ENCODE assay signal across 12 cellular contexts in genomic region chr2:207202645-207203044, GRCh38. TPM values are rescaled to one million over a fixed set of nuclear protein-coding genes. Genes with fewer than 3 reads are reported as not detected.
DNase-seq lines count a peak whose midpoint lies in the region; ATAC-seq, FAIRE-seq and TF ChIP-seq lines count a peak whose summit lies in the region.
"Had no signal": no experiment of that assay in that cellular context is flagged by ENCODE, and none has a peak within 500 bp of the region (broad histone marks: within the 10 kb centered on the region; RNA-seq: fewer than 3 reads in every experiment).

No MANE protein-coding gene starts in this region.

- H3K36me3 ChIP-seq in SK-N-SH (replicated peaks in 1 of 2; ENCODE audit: control insufficient read depth in 1 of 2, insufficient read depth in 2 of 2, low read length in 1 of 2) = no peaks in the 10 kb centered on the region
- H3K36me3 ChIP-seq: adrenal gland had no signal

- TF ChIP-seq CTCF in A549 (IDR thresholded peaks at IDR 0.05) (no peak), SK-N-SH (IDR thresholded peaks at IDR 0.05) (no peak), foreskin fibroblast (IDR thresholded peaks at IDR 0.05; ENCODE audit: low read depth, low read length) (no peak)

- WGBS in A549 (ENCODE audit: missing lambda C conversion rate) = 22% methylated on average over 4 of the region's 4 CpGs
- WGBS in SK-N-SH (ENCODE audit: low lambda C conversion rate) = 71% methylated on average over 4 of the region's 4 CpGs

- no peaks in the 10 kb centered on the region for H3K9me2 ChIP-seq in SK-N-SH

- TF ChIP-seq POLR2A in A549 (IDR thresholded peaks at IDR 0.05; ENCODE audit: low read length) = no peak

- H3K4me3 ChIP-seq in A549 = no peak overlapping the region
- H3K4me3 ChIP-seq in SK-N-SH (ENCODE audit: low read depth in 2 of 2, low read length in 1 of 2) = no peak overlapping the region
- no peak overlapping the region for H3K4me3 ChIP-seq in foreskin fibroblast (ENCODE audit: low read depth in 1 of 2, low read length in 2 of 2)
- H3K4me3 ChIP-seq: adrenal gland had no signal

- CTCF ChIA-PET in A549 (lab: Yijun Ruan, JAX) = interaction anchor here (0.6 to 0.8 kb wide), 2 partner anchors 11 to 20 kb away, joined by 3 read pairs; no protein-coding TSS in a partner anchor
- CTCF ChIA-PET in HEK293T (lab: Yijun Ruan, JAX) = no interaction called here
- CTCF ChIA-PET in SK-N-SH (lab: Yijun Ruan, JAX) = interaction anchor here (1.6 to 1.9 kb wide), 2 partner anchors 11 to 271 kb away, joined by 4 read pairs; no protein-coding TSS in a partner anchor

- DNase-seq in A549 (ENCODE audit: low read depth in 1 of 2, low spot score in 1 of 2) = no peak
- DNase-seq in HEK293T (ENCODE audit: extremely low spot score) = peak; percentile 22
- no peak for DNase-seq in SK-N-SH
- DNase-seq in foreskin fibroblast = peak; percentile 26 to 69
- DNase-seq in activated effector memory CD4-positive, alpha-beta T cell treated with anti-CD3 and anti-CD28 coated beads, Interleukin-2, amount 50 U/mL, for 16 hours = no peak
- no peak for DNase-seq in effector CD4-positive, alpha-beta T cell
- DNase-seq: CD4-positive, alpha-beta memory T cell; hypothalamus; NCI-H146 had no signal

- H3F3A ChIP-seq in SK-N-SH (replicated peaks; ENCODE audit: insufficient read depth) = no peaks in the 10 kb centered on the region

- H3K9me3 ChIP-seq in A549 (no peaks in the 10 kb centered on the region), SK-N-SH (no peaks in the 10 kb centered on the region)
- H3K9me3 ChIP-seq: adrenal gland had no signal

- no peak overlapping the region for H3K9ac ChIP-seq in SK-N-SH

- no peaks in the 10 kb centered on the region for H4K20me1 ChIP-seq in SK-N-SH (ENCODE audit: insufficient read depth)

- TF ChIP-seq RAD21 in A549 (conservative IDR thresholded peaks at IDR 0.05 in 1 of 2, IDR thresholded peaks at IDR 0.05 in 1 of 2) = no peak
- no peak for TF ChIP-seq RAD21 in SK-N-SH (IDR thresholded peaks at IDR 0.05; ENCODE audit: low read length)

- H3K4me2 ChIP-seq in A549 (no peak overlapping the region), SK-N-SH (no peak overlapping the region)

- POLR2A ChIA-PET in A549 (lab: Yijun Ruan, JAX) = no interaction called here
- POLR2A ChIA-PET in HEK293T (lab: Yijun Ruan, JAX) = interaction anchor here (0.8 kb wide), 2 partner anchors 35 to 37 kb away, joined by 3 read pairs; partner anchors contain the start of gene KLF7
- POLR2A ChIA-PET in SK-N-SH (lab: Yijun Ruan, JAX) = no interaction called here

- H3K79me2 ChIP-seq in SK-N-SH (ENCODE audit: insufficient read depth) = no peaks in the 10 kb centered on the region

- H3K27me3 ChIP-seq in SK-N-SH (ENCODE audit: insufficient read depth) = no peaks in the 10 kb centered on the region
- H3K27me3 ChIP-seq: adrenal gland had no signal

- no peaks in the 10 kb centered on the region for H3K4me1 ChIP-seq in A549
- H3K4me1 ChIP-seq in SK-N-SH (ENCODE audit: control insufficient read depth in 1 of 2, insufficient read depth in 2 of 2, low read depth in 1 of 2, low read length in 1 of 2) = peaks cover 0 to 8% of the 10 kb centered on the region in 2 experiments; a peak in 2 of 4 replicates
- H3K4me1 ChIP-seq: adrenal gland had no signal

- H3K27ac ChIP-seq in A549 (no peak overlapping the region), SK-N-SH (ENCODE audit: low read depth in 2 of 2, low read length in 1 of 2) (no peak overlapping the region)
- H3K27ac ChIP-seq: adrenal gland had no signal

- no peak overlapping the region for H2AFZ ChIP-seq in SK-N-SH (ENCODE audit: low read depth)

- peak; percentile 53 to 54; a peak in 2 of 6 replicates for ATAC-seq in A549
- no peak for ATAC-seq in HG03432 (IDR thresholded peaks at IDR 0.05; ENCODE audit: unreplicated experiment)
- no peak for ATAC-seq in GM19397 (IDR thresholded peaks at IDR 0.05; ENCODE audit: unreplicated experiment)

- no peak for FAIRE-seq in A549 (lab: Jason Lieb, UNC)

- TF ChIP-seq EP300 in A549 (IDR thresholded peaks at IDR 0.05) (no peak), SK-N-SH (IDR thresholded peaks at IDR 0.05; ENCODE audit: borderline replicate concordance in 1 of 2, low read depth in 1 of 2, low read length in 1 of 2) (no peak)

TF ChIP-seq in A549, 52 proteins besides CTCF, POLR2A, EP300 and RAD21 (continues in another document):
- TF ChIP-seq BHLHE40 (IDR thresholded peaks at IDR 0.05; ENCODE audit: low read depth, low read length) (no peak), EHMT2 (IDR thresholded peaks at IDR 0.05; ENCODE audit: low read depth) (peak; percentile 80; the same call in 1 of the 2 replicates)

TF ChIP-seq in HEK293T, 16 proteins besides CTCF, POLR2A, EP300 and RAD21:
- TF ChIP-seq TARDBP (IDR thresholded peaks at IDR 0.05) = no peak
- no peak for TF ChIP-seq HDGF (IDR thresholded peaks at IDR 0.05; ENCODE audit: borderline replicate concordance)
- no peak for TF ChIP-seq FOXA1 (IDR thresholded peaks at IDR 0.05)
- TF ChIP-seq ELF4 (IDR thresholded peaks at IDR 0.05) = no peak
- no peak for TF ChIP-seq SUZ12 (IDR thresholded peaks at IDR 0.05)
- no peak for TF ChIP-seq CTBP1 (IDR thresholded peaks at IDR 0.05; ENCODE audit: borderline replicate concordance)
- TF ChIP-seq FOXK2 (IDR thresholded peaks at IDR 0.05) = no peak
- no peak for TF ChIP-seq BHLHE40 (IDR thresholded peaks at IDR 0.05; ENCODE audit: borderline replicate concordance)
- TF ChIP-seq, protein P1, sequence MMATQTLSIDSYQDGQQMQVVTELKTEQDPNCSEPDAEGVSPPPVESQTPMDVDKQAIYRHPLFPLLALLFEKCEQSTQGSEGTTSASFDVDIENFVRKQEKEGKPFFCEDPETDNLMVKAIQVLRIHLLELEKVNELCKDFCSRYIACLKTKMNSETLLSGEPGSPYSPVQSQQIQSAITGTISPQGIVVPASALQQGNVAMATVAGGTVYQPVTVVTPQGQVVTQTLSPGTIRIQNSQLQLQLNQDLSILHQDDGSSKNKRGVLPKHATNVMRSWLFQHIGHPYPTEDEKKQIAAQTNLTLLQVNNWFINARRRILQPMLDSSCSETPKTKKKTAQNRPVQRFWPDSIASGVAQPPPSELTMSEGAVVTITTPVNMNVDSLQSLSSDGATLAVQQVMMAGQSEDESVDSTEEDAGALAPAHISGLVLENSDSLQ (IDR thresholded peaks at IDR 0.05) = no peak
- no peak for TF ChIP-seq SP1 (IDR thresholded peaks at IDR 0.05)
- no peak for TF ChIP-seq NFRKB (IDR thresholded peaks at IDR 0.05)
- no peak for TF ChIP-seq ZNF384 (IDR thresholded peaks at IDR 0.05)
TF ChIP-seq in HEK293T: peak in this region for 0.

TF ChIP-seq in SK-N-SH, 30 proteins besides CTCF, POLR2A, EP300 and RAD21:
- TF ChIP-seq, protein P2, sequence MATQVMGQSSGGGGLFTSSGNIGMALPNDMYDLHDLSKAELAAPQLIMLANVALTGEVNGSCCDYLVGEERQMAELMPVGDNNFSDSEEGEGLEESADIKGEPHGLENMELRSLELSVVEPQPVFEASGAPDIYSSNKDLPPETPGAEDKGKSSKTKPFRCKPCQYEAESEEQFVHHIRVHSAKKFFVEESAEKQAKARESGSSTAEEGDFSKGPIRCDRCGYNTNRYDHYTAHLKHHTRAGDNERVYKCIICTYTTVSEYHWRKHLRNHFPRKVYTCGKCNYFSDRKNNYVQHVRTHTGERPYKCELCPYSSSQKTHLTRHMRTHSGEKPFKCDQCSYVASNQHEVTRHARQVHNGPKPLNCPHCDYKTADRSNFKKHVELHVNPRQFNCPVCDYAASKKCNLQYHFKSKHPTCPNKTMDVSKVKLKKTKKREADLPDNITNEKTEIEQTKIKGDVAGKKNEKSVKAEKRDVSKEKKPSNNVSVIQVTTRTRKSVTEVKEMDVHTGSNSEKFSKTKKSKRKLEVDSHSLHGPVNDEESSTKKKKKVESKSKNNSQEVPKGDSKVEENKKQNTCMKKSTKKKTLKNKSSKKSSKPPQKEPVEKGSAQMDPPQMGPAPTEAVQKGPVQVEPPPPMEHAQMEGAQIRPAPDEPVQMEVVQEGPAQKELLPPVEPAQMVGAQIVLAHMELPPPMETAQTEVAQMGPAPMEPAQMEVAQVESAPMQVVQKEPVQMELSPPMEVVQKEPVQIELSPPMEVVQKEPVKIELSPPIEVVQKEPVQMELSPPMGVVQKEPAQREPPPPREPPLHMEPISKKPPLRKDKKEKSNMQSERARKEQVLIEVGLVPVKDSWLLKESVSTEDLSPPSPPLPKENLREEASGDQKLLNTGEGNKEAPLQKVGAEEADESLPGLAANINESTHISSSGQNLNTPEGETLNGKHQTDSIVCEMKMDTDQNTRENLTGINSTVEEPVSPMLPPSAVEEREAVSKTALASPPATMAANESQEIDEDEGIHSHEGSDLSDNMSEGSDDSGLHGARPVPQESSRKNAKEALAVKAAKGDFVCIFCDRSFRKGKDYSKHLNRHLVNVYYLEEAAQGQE (IDR thresholded peaks at IDR 0.05; ENCODE audit: low read depth, low read length) = peak; percentile 99
- TF ChIP-seq MAX (IDR thresholded peaks at IDR 0.05; ENCODE audit: low read depth) = no peak

RNA-seq across cellular contexts. Expression of gene KLF7, which starts 36.9 kb away (rescaled TPM):
- polyA plus RNA-seq in A549 (2011; rRNA removed) = 29.8 and 31.5 TPM in 2 replicates
- 15.5 and 19.1 TPM in 2 replicates for polyA plus RNA-seq in A549 (2012; cell fraction: cytosol; rRNA removed)
- polyA plus RNA-seq in A549 (2012; cell fraction: nucleus; rRNA removed) = 29.5 and 35.8 TPM in 2 replicates
- 17.2 to 18.0 TPM (median 17.8 TPM) in 3 replicates for polyA plus RNA-seq in A549 (2017; fragmentation: RNase III; extraction: RNeasy Plus Mini Kit Qiagen cat#74134 plus additional on column Dnase treatment)
- 101 and 114 TPM in 2 replicates for polyA minus RNA-seq in A549 (2011; rRNA and poly(A)+ RNA removed)
- 7.5 and 12.8 TPM in 2 replicates for polyA plus RNA-seq in SK-N-SH (2012; rRNA removed)
- 4.9 and 5.2 TPM in 2 replicates for polyA plus RNA-seq in SK-N-SH (2012; cell fraction: cytosol; rRNA removed)
- polyA plus RNA-seq in SK-N-SH (2012; cell fraction: nucleus; rRNA removed) = 12.9 and 16.8 TPM in 2 replicates

Comparison
In these comparisons a context has a peak if more than half of its experiments do, and no peak if none do; other contexts are left out.
1. ATAC-seq: peak in A549 (2 of 2); none in HG03432 (single experiment) and GM19397 (single experiment).
2. DNase-seq: peak in HEK293T (single experiment) and foreskin fibroblast (2 of 2); none in A549 (0 of 2), SK-N-SH (single experiment), activated effector memory CD4-positive, alpha-beta T cell treated with anti-CD3 and anti-CD28 coated beads, Interleukin-2, amount 50 U/mL, for 16 hours (single experiment) and effector CD4-positive, alpha-beta T cell (single experiment).